ENCODE assay signal across 1 cellular context in the genomic region with DNA sequence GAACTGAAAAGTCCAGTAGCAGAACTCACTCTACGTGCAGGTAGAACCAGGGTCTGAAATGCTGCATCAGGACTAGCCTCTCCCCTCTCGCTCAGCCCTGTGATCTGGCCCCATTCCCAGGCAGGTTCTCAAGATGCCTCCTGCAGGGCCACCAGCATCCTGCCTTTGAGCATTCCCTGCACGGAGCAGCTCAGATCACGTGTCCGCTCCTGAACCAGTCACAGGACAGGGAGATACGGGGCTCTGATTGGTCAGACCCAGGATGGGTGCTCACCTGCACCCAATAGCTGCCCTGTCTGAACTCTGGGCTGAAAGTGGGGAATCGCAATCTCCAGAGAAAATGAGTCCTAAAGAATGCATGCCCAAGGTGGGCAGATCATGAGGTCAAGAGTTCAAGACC.
TF ChIP-seq lines count a peak whose summit lies in the region.

No MANE protein-coding gene starts in this region.

TF ChIP-seq in HCT116, 20 proteins besides CTCF, POLR2A, EP300 and RAD21 (continued from another document):
- TF ChIP-seq, protein P1, sequence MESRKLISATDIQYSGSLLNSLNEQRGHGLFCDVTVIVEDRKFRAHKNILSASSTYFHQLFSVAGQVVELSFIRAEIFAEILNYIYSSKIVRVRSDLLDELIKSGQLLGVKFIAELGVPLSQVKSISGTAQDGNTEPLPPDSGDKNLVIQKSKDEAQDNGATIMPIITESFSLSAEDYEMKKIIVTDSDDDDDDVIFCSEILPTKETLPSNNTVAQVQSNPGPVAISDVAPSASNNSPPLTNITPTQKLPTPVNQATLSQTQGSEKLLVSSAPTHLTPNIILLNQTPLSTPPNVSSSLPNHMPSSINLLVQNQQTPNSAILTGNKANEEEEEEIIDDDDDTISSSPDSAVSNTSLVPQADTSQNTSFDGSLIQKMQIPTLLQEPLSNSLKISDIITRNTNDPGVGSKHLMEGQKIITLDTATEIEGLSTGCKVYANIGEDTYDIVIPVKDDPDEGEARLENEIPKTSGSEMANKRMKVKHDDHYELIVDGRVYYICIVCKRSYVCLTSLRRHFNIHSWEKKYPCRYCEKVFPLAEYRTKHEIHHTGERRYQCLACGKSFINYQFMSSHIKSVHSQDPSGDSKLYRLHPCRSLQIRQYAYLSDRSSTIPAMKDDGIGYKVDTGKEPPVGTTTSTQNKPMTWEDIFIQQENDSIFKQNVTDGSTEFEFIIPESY (IDR thresholded peaks at IDR 0.05; ENCODE audit: extremely low read depth, insufficient replicate concordance, low read length): no peak
- no peak for TF ChIP-seq CBX3 (IDR thresholded peaks at IDR 0.05; ENCODE audit: low read depth)
- TF ChIP-seq, protein P2, sequence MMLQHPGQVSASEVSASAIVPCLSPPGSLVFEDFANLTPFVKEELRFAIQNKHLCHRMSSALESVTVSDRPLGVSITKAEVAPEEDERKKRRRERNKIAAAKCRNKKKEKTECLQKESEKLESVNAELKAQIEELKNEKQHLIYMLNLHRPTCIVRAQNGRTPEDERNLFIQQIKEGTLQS (IDR thresholded peaks at IDR 0.05): no peak
- TF ChIP-seq CEBPB (IDR thresholded peaks at IDR 0.05; ENCODE audit: low read depth): no peak
- TF ChIP-seq, protein P3, sequence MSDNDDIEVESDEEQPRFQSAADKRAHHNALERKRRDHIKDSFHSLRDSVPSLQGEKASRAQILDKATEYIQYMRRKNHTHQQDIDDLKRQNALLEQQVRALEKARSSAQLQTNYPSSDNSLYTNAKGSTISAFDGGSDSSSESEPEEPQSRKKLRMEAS (IDR thresholded peaks at IDR 0.05): no peak
- no peak for TF ChIP-seq FOSL1 (IDR thresholded peaks at IDR 0.05; ENCODE audit: low read depth)
